In genomic region chr1:24392982-24393645, GRCh38 we compare ENCODE assay signal across 11 cellular contexts. TPM values are rescaled to one million over a fixed set of nuclear protein-coding genes. Genes with fewer than 3 reads are reported as not detected.
DNase-seq lines count a peak whose midpoint lies in the region; ATAC-seq, FAIRE-seq and TF ChIP-seq lines count a peak whose summit lies in the region.
"Had no signal": no experiment of that assay in that cellular context is flagged by ENCODE, and none has a peak within 500 bp of the region (broad histone marks: within the 10 kb centered on the region; RNA-seq: fewer than 3 reads in every experiment).

No MANE protein-coding gene starts in this region.

- peak overlapping the region; percentile 83 for H3K27ac ChIP-seq in MM.1S (ENCODE audit: low read length)
- H3K27ac ChIP-seq in sigmoid colon, result peak overlapping the region in 3 of 4 donors; percentile 37 to 83 (median 75)
- no peak overlapping the region for H3K27ac ChIP-seq in small intestine (ENCODE audit: low read depth in 1 of 2, low read length in 1 of 2)

- TF ChIP-seq POLR2A in sigmoid colon (IDR thresholded peaks at IDR 0.05), result no peak

- H3K4me1 ChIP-seq in MM.1S (ENCODE audit: low read length) (peaks cover 52% of the 10 kb centered on the region), sigmoid colon (peaks cover 3 to 27% (median 24%) of the 10 kb centered on the region in 4 donors), small intestine (ENCODE audit: control insufficient read depth in 2 of 2, insufficient read depth in 1 of 2, low read depth in 1 of 2, low read length in 1 of 2) (peaks cover 0 to 4% of the 10 kb centered on the region in 2 donors)

- no peaks in the 10 kb centered on the region for H3K9me3 Mint-ChIP-seq in activated naive CD8-positive, alpha-beta T cell treated with anti-CD3 and anti-CD28 coated beads for 36 hours

- no peaks in the 10 kb centered on the region for H3K27me3 Mint-ChIP-seq in activated naive CD8-positive, alpha-beta T cell treated with anti-CD3 and anti-CD28 coated beads for 36 hours

- no peaks in the 10 kb centered on the region for H3K36me3 ChIP-seq in MM.1S (replicated peaks; ENCODE audit: insufficient read depth, low read length)
- H3K36me3 ChIP-seq in sigmoid colon, result peaks cover 0 to 4% (median 0%) of the 10 kb centered on the region in 4 donors
- H3K36me3 ChIP-seq in small intestine (ENCODE audit: control insufficient read depth in 2 of 2, insufficient read depth in 2 of 2, low read length in 2 of 2), result no peaks in the 10 kb centered on the region
- H3K36me3 ChIP-seq: adrenal gland had no signal

- H3K4me1 Mint-ChIP-seq in activated naive CD8-positive, alpha-beta T cell treated with anti-CD3 and anti-CD28 coated beads for 36 hours, result peaks cover 38% of the 10 kb centered on the region

- peak overlapping the region; percentile 60 for H3K9ac ChIP-seq in MM.1S (ENCODE audit: low read length)

- 69 to 82% methylated on average over 4 of the region's 4 CpGs for WGBS in sigmoid colon, 2 donors
- WGBS in small intestine, 3 donors, result 70 to 79% (median 72%) methylated on average over 4 of the region's 4 CpGs

- no peaks in the 10 kb centered on the region for H4K20me1 ChIP-seq in MM.1S (ENCODE audit: insufficient read depth, low read length)

- no peak for TF ChIP-seq CTCF in MM.1S (IDR thresholded peaks at IDR 0.05; ENCODE audit: low read length)
- no peak for TF ChIP-seq CTCF in sigmoid colon (IDR thresholded peaks at IDR 0.05)

- H3K36me3 Mint-ChIP-seq in activated naive CD8-positive, alpha-beta T cell treated with anti-CD3 and anti-CD28 coated beads for 36 hours, result peaks cover 4% of the 10 kb centered on the region

- H3K4me3 ChIP-seq in MM.1S (ENCODE audit: low read length) (peak overlapping the region; percentile 56), sigmoid colon (no peak overlapping the region), small intestine (ENCODE audit: low read depth in 1 of 2, low read length in 2 of 2) (no peak overlapping the region)
- H3K4me3 ChIP-seq: adrenal gland, skin epidermis had no signal

- DNase-seq in NCI-H2081 (lab: John Stamatoyannopoulos, UW) (peak; percentile 32 to 55), NCI-H2081 treated with DMSO at 0.1 percent for 48 hours (lab: John Stamatoyannopoulos, UW) (no peak), MM.1S (peak; percentile 67), sigmoid colon (no peak), KG1 (lab: John Stamatoyannopoulos, UW) (no peak), small intestine (no peak)
- no peak for DNase-seq in activated naive CD8-positive, alpha-beta T cell treated with anti-CD3 and anti-CD28 coated beads for 36 hours
- DNase-seq: 8988T had no signal

- H3F3A ChIP-seq in MM.1S (ENCODE audit: insufficient read depth, low read length), result peaks cover 54% of the 10 kb centered on the region

- H3K27me3 ChIP-seq in MM.1S (replicated peaks; ENCODE audit: insufficient read depth, low read length) (no peaks in the 10 kb centered on the region), sigmoid colon (no peaks in the 10 kb centered on the region), small intestine (ENCODE audit: control insufficient read depth in 2 of 2, insufficient read depth in 2 of 2, low read length in 2 of 2) (no peaks in the 10 kb centered on the region)
- H3K27me3 ChIP-seq: adrenal gland had no signal

- H3K79me2 ChIP-seq in MM.1S (ENCODE audit: low read length), result no peaks in the 10 kb centered on the region

- H3K9me3 ChIP-seq in MM.1S (replicated peaks; ENCODE audit: insufficient read depth, low read length) (no peaks in the 10 kb centered on the region), sigmoid colon (no peaks in the 10 kb centered on the region), small intestine (ENCODE audit: control insufficient read depth, low read depth) (no peaks in the 10 kb centered on the region)
- H3K9me3 ChIP-seq: adrenal gland had no signal

- no peak overlapping the region for H3K4me3 Mint-ChIP-seq in activated naive CD8-positive, alpha-beta T cell treated with anti-CD3 and anti-CD28 coated beads for 36 hours

- H3K27ac Mint-ChIP-seq in activated naive CD8-positive, alpha-beta T cell treated with anti-CD3 and anti-CD28 coated beads for 36 hours, result peak overlapping the region; percentile 93

- no peak for TF ChIP-seq EP300 in sigmoid colon (IDR thresholded peaks at IDR 0.05)

- no peak for ATAC-seq in HG03139 (IDR thresholded peaks at IDR 0.05; ENCODE audit: unreplicated experiment)

- no peak for FAIRE-seq in small intestine (lab: Jason Lieb, UNC)

- peak overlapping the region; percentile 95 for H3K4me2 ChIP-seq in MM.1S (ENCODE audit: low read depth, low read length)

- intact Hi-C loops in sigmoid colon (cut with DNase I), result loop anchor here (1.0 to 2.0 kb wide), 2 partner anchors 98 to 194 kb away; no protein-coding TSS in a partner anchor

- H2AFZ ChIP-seq in MM.1S (ENCODE audit: low read length), result peak overlapping the region; percentile 86

- H3K9me2 ChIP-seq in MM.1S (replicated peaks; ENCODE audit: insufficient read depth, low read length), result no peaks in the 10 kb centered on the region

RNA-seq across cellular contexts. Expression of gene STPG1, which starts 20.5 kb away (rescaled TPM):
- total RNA-seq in activated naive CD8-positive, alpha-beta T cell treated with anti-CD3 and anti-CD28 coated beads for 36 hours, result 1 to 10 TPM; 5.9 to 8.0 TPM
- total RNA-seq in sigmoid colon, result 1 to 10 TPM; 2.3 to 4.6 (median 2.7) TPM
- polyA plus RNA-seq in sigmoid colon (10 to 100 TPM; 11.3 to 12.7 (median 11.4) TPM), small intestine (10 to 100 TPM in 1 of 3 donors, 1 to 10 TPM in 2; 6.5 to 10.3 (median 6.5) TPM)

RNA-seq across cellular contexts. Expression of gene NIPAL3, which starts 22.5 kb away (rescaled TPM):
- 10 to 100 TPM; 34.7 to 37.2 TPM for total RNA-seq in activated naive CD8-positive, alpha-beta T cell treated with anti-CD3 and anti-CD28 coated beads for 36 hours
- 10 to 100 TPM; 23.7 to 53.2 (median 42.3) TPM for total RNA-seq in sigmoid colon
- polyA plus RNA-seq in sigmoid colon, result 10 to 100 TPM in 1 of 3 donors, 1 to 10 TPM in 2; 5.8 to 19.6 (median 7.8) TPM
- 10 to 100 TPM in 2 of 3 donors, 1 to 10 TPM in 1; 4.9 to 15.9 (median 10.7) TPM for polyA plus RNA-seq in small intestine

Comparison
In these comparisons a context has a peak if more than half of its experiments do, and no peak if none do; other contexts are left out.
1. DNase-seq: peak in NCI-H2081 (2 of 2) and MM.1S (single experiment); none in NCI-H2081 treated with DMSO at 0.1 percent for 48 hours (single experiment), activated naive CD8-positive, alpha-beta T cell treated with anti-CD3 and anti-CD28 coated beads for 36 hours (single experiment), sigmoid colon (single experiment), KG1 (single experiment) and small intestine (single experiment).
2. H3K27ac ChIP-seq: peak in MM.1S (single experiment) and sigmoid colon (3 of 4); none in small intestine (0 of 2).